ENCODE assay signal across 21 cellular contexts in genomic region chr1:161930064-161930463, GRCh38.
DNase-seq lines count a peak whose midpoint lies in the region; ATAC-seq and TF ChIP-seq lines count a peak whose summit lies in the region.
"Had no signal": no experiment of that assay in that cellular context is flagged by ENCODE, and none has a peak within 500 bp of the region (broad histone marks: within the 10 kb centered on the region; RNA-seq: fewer than 3 reads in every experiment).

No MANE protein-coding gene starts in this region.

- no peaks in the 10 kb centered on the region for H3K36me3 ChIP-seq in hepatocyte (replicated peaks; ENCODE audit: insufficient read depth, low read depth)

- no peak overlapping the region for H3K4me2 ChIP-seq in hepatocyte

- peak overlapping the region; percentile 6 for H3K27ac Mint-ChIP-seq in activated naive CD8-positive, alpha-beta T cell
- no peak overlapping the region for H3K27ac Mint-ChIP-seq in activated naive CD8-positive, alpha-beta T cell treated with anti-CD3 and anti-CD28 coated beads, Interleukin-2, amount 50 U/mL, for 24 hours
- peak overlapping the region; percentile 95 for H3K27ac Mint-ChIP-seq in chondrocyte (ENCODE audit: unreplicated experiment)
- H3K27ac Mint-ChIP-seq: activated naive CD4-positive, alpha-beta T cell treated with anti-CD3 and anti-CD28 coated beads, Interleukin-2, amount 10 ng/mL, durations not matched to agents 7 days and 5 days; IgD-negative memory B cell; T-helper 1 cell treated with Interleukin-12 subunit alpha and Interleukin-12 subunit beta and Interleukin-4 antibody, amounts not matched to agents 30 μg/mL and 1 μg/mL, for 36 hours had no signal

- no peak for DNase-seq in activated naive CD8-positive, alpha-beta T cell treated with anti-CD3 and anti-CD28 coated beads, Interleukin-2, amount 50 U/mL, for 24 hours
- DNase-seq in chondrocyte (ENCODE audit: low spot score) = no peak
- DNase-seq in iris pigment epithelial cell (ENCODE audit: low read depth) = peak; percentile 36
- DNase-seq in hepatocyte (ENCODE audit: low spot score) = no peak
- no peak for DNase-seq in kidney tubule cell (ENCODE audit: low spot score)
- no peak for DNase-seq in activated CD4-positive, alpha-beta T cell treated with anti-CD3 and anti-CD28 coated beads, Interleukin-2, amount 50 U/mL, for 48 hours
- DNase-seq: activated naive CD4-positive, alpha-beta T cell treated with anti-CD3 and anti-CD28 coated beads, Interleukin-2, amount 10 ng/mL, durations not matched to agents 7 days and 5 days; DMS 273 treated with DMSO at 0.1 percent for 48 hours; heart left ventricle; occipital lobe; SHP77 treated with DMSO at 0.1 percent for 48 hours; stimulated activated naive CD4-positive, alpha-beta T cell treated with Interleukin-2 at 50 U/mL for 16 hours; trophoblast cell had no signal

- H3K9me2 ChIP-seq in hepatocyte (replicated peaks; ENCODE audit: insufficient read depth) = no peaks in the 10 kb centered on the region

- H3K36me3 Mint-ChIP-seq in activated naive CD8-positive, alpha-beta T cell = peaks cover 32% of the 10 kb centered on the region
- peaks cover 15% of the 10 kb centered on the region for H3K36me3 Mint-ChIP-seq in activated naive CD8-positive, alpha-beta T cell treated with anti-CD3 and anti-CD28 coated beads, Interleukin-2, amount 50 U/mL, for 24 hours (ENCODE audit: low read depth)
- peaks cover 3% of the 10 kb centered on the region for H3K36me3 Mint-ChIP-seq in chondrocyte (ENCODE audit: low read depth)

- no peak for ATAC-seq in activated naive CD8-positive, alpha-beta T cell treated with anti-CD3 and anti-CD28 coated beads, Interleukin-2, amount 50 U/mL, for 24 hours
- ATAC-seq in GM21723 (IDR thresholded peaks at IDR 0.05; ENCODE audit: unreplicated experiment) = no peak
- ATAC-seq: heart left ventricle, sciatic nerve had no signal

- H3K4me3 ChIP-seq in hepatocyte = no peak overlapping the region
- H3K4me3 ChIP-seq: heart left ventricle had no signal

- H4K20me1 ChIP-seq in hepatocyte (ENCODE audit: insufficient read depth, poor library complexity, severe bottlenecking) = no peaks in the 10 kb centered on the region

- H3K9me3 ChIP-seq in hepatocyte (ENCODE audit: low read depth) = no peaks in the 10 kb centered on the region
- H3K9me3 ChIP-seq: heart left ventricle had no signal

- H3K4me1 ChIP-seq in hepatocyte (ENCODE audit: insufficient read depth) = no peaks in the 10 kb centered on the region

- H3K79me2 ChIP-seq in hepatocyte = no peaks in the 10 kb centered on the region

- TF ChIP-seq CTCF in chondrocyte (IDR thresholded peaks at IDR 0.05) (no peak), hepatocyte (IDR thresholded peaks at IDR 0.05; ENCODE audit: poor library complexity) (no peak)

- H3K27me3 Mint-ChIP-seq in activated naive CD8-positive, alpha-beta T cell = no peaks in the 10 kb centered on the region
- no peaks in the 10 kb centered on the region for H3K27me3 Mint-ChIP-seq in activated naive CD8-positive, alpha-beta T cell treated with anti-CD3 and anti-CD28 coated beads, Interleukin-2, amount 50 U/mL, for 24 hours
- no peaks in the 10 kb centered on the region for H3K27me3 Mint-ChIP-seq in chondrocyte (ENCODE audit: low read depth)
- H3K27me3 Mint-ChIP-seq: activated naive CD4-positive, alpha-beta T cell treated with anti-CD3 and anti-CD28 coated beads, Interleukin-2, amount 10 ng/mL, durations not matched to agents 7 days and 5 days; brain; IgD-negative memory B cell had no signal

- 97% methylated on average over 1 of the region's 1 CpG for WGBS in hepatocyte (ENCODE audit: low lambda C conversion rate, missing lambda C conversion rate)

- peaks cover 4% of the 10 kb centered on the region for H3K9me3 Mint-ChIP-seq in activated naive CD8-positive, alpha-beta T cell (ENCODE audit: low read depth)
- no peaks in the 10 kb centered on the region for H3K9me3 Mint-ChIP-seq in activated naive CD8-positive, alpha-beta T cell treated with anti-CD3 and anti-CD28 coated beads, Interleukin-2, amount 50 U/mL, for 24 hours
- no peaks in the 10 kb centered on the region for H3K9me3 Mint-ChIP-seq in chondrocyte (ENCODE audit: low read depth)
- H3K9me3 Mint-ChIP-seq: activated naive CD4-positive, alpha-beta T cell treated with anti-CD3 and anti-CD28 coated beads, Interleukin-2, amount 10 ng/mL, durations not matched to agents 7 days and 5 days; brain; IgD-negative memory B cell; T-helper 1 cell treated with Interleukin-12 subunit alpha and Interleukin-12 subunit beta and Interleukin-4 antibody, amounts not matched to agents 30 μg/mL and 1 μg/mL, for 36 hours had no signal

- H3K4me3 Mint-ChIP-seq in activated naive CD8-positive, alpha-beta T cell = no peak overlapping the region
- H3K4me3 Mint-ChIP-seq in activated naive CD8-positive, alpha-beta T cell treated with anti-CD3 and anti-CD28 coated beads, Interleukin-2, amount 50 U/mL, for 24 hours = no peak overlapping the region
- H3K4me3 Mint-ChIP-seq in chondrocyte (ENCODE audit: unreplicated experiment) = no peak overlapping the region
- H3K4me3 Mint-ChIP-seq: activated naive CD4-positive, alpha-beta T cell treated with anti-CD3 and anti-CD28 coated beads, Interleukin-2, amount 10 ng/mL, durations not matched to agents 7 days and 5 days; brain; IgD-negative memory B cell; T-helper 1 cell treated with Interleukin-12 subunit alpha and Interleukin-12 subunit beta and Interleukin-4 antibody, amounts not matched to agents 30 μg/mL and 1 μg/mL, for 36 hours had no signal

- H3K4me1 Mint-ChIP-seq in activated naive CD8-positive, alpha-beta T cell (ENCODE audit: low read depth) = peaks cover 66% of the 10 kb centered on the region
- H3K4me1 Mint-ChIP-seq in activated naive CD8-positive, alpha-beta T cell treated with anti-CD3 and anti-CD28 coated beads, Interleukin-2, amount 50 U/mL, for 24 hours = peaks cover 28% of the 10 kb centered on the region
- peaks cover 58% of the 10 kb centered on the region for H3K4me1 Mint-ChIP-seq in chondrocyte (ENCODE audit: low read depth)

- H3K27me3 ChIP-seq in hepatocyte = no peaks in the 10 kb centered on the region
- H3K27me3 ChIP-seq: heart left ventricle had no signal

- H2AFZ ChIP-seq in hepatocyte = no peak overlapping the region

- H3K27ac ChIP-seq in hepatocyte = no peak overlapping the region
- H3K27ac ChIP-seq: 22Rv1, C4-2B had no signal
